10 cellular contexts compared by ENCODE assay signal in the genomic region with DNA sequence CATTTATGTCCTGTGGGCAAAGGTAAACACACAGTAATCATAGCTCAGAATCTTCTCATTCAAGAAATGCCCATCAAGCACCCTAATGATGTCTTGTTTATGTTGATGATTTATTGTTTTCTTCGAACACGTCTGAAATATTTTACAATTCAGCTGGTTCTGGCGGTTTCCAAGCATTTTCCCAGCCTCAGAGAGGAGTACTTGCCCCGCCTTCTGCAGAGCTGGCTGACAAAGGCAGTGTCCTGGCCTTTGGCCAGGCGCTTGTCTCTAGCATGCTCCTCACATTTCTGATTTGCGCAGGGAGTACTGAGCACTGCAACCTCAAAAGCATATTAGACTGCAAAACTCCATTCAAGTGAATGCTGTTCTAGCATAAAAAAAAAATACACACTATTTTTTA.
DNase-seq lines count a peak whose midpoint lies in the region; ATAC-seq and TF ChIP-seq lines count a peak whose summit lies in the region.
"Had no signal": no experiment of that assay in that cellular context is flagged by ENCODE, and none has a peak within 500 bp of the region (broad histone marks: within the 10 kb centered on the region; RNA-seq: fewer than 3 reads in every experiment).

No MANE protein-coding gene starts in this region.

- H3K27me3 Mint-ChIP-seq in activated T-helper 2 cell treated with anti-CD3 and anti-CD28 coated beads, Interferon-gamma antibody, Interleukin-2, Interleukin-4, amounts not matched to agents 10 μg/mL and 5 μg/mL and 100 μg/mL, durations not matched to agents 14 hours and 24 hours and 36 hours (ENCODE audit: low read depth), result no peaks in the 10 kb centered on the region

- H3K9me3 ChIP-seq in HAP-1, result no peaks in the 10 kb centered on the region
- no peaks in the 10 kb centered on the region for H3K9me3 ChIP-seq in psoas muscle

- H3K27ac ChIP-seq in psoas muscle, result no peak overlapping the region

- H3K4me1 Mint-ChIP-seq in activated T-helper 2 cell treated with anti-CD3 and anti-CD28 coated beads, Interferon-gamma antibody, Interleukin-2, Interleukin-4, amounts not matched to agents 10 μg/mL and 5 μg/mL and 100 μg/mL, durations not matched to agents 14 hours and 24 hours and 36 hours (ENCODE audit: low read depth), result no peaks in the 10 kb centered on the region

- H3K36me3 ChIP-seq in HAP-1 (replicated peaks), result no peaks in the 10 kb centered on the region
- H3K36me3 ChIP-seq in psoas muscle (ENCODE audit: insufficient read depth in 1 of 2, low read depth in 1 of 2), result no peaks in the 10 kb centered on the region

- intact Hi-C loops in psoas muscle (cut with DNase I), result no loop called here
- intact Hi-C loops in activated T-helper 2 cell treated with anti-CD3 and anti-CD28 coated beads, Interferon-gamma antibody, Interleukin-2, Interleukin-4, amounts not matched to agents 10 μg/mL and 5 μg/mL and 100 μg/mL, durations not matched to agents 14 hours and 24 hours and 36 hours (cut with micrococcal nuclease), result no loop called here

- no peaks in the 10 kb centered on the region for H3K4me1 ChIP-seq in HAP-1
- no peaks in the 10 kb centered on the region for H3K4me1 ChIP-seq in psoas muscle

- in situ Hi-C loops in HAP-1 (cut with MboI; ENCODE audit: low sequenced_read_pairs), result loop anchor here (25.0 kb wide), 1 partner anchor 192 kb away; no protein-coding TSS in a partner anchor

- ATAC-seq in psoas muscle (no peak), GM21390 (IDR thresholded peaks at IDR 0.05; ENCODE audit: unreplicated experiment) (no peak), GM19452 (IDR thresholded peaks at IDR 0.05; ENCODE audit: unreplicated experiment) (no peak)

- H3K36me3 Mint-ChIP-seq in activated T-helper 2 cell treated with anti-CD3 and anti-CD28 coated beads, Interferon-gamma antibody, Interleukin-2, Interleukin-4, amounts not matched to agents 10 μg/mL and 5 μg/mL and 100 μg/mL, durations not matched to agents 14 hours and 24 hours and 36 hours (ENCODE audit: low read depth), result no peaks in the 10 kb centered on the region

- no peak overlapping the region for H3K4me3 ChIP-seq in HAP-1
- no peak overlapping the region for H3K4me3 ChIP-seq in fibroblast of villous mesenchyme (ENCODE audit: low read depth, low read length)
- H3K4me3 ChIP-seq in psoas muscle, result no peak overlapping the region

- H3K27me3 ChIP-seq in HAP-1 (ENCODE audit: low read depth) (no peaks in the 10 kb centered on the region), psoas muscle (ENCODE audit: insufficient read depth in 3 of 3, low read length in 2 of 3) (no peaks in the 10 kb centered on the region)

- no peak overlapping the region for H3K27ac Mint-ChIP-seq in activated T-helper 2 cell treated with anti-CD3 and anti-CD28 coated beads, Interferon-gamma antibody, Interleukin-2, Interleukin-4, amounts not matched to agents 10 μg/mL and 5 μg/mL and 100 μg/mL, durations not matched to agents 14 hours and 24 hours and 36 hours

- H3K9me3 Mint-ChIP-seq in activated T-helper 2 cell treated with anti-CD3 and anti-CD28 coated beads, Interferon-gamma antibody, Interleukin-2, Interleukin-4, amounts not matched to agents 10 μg/mL and 5 μg/mL and 100 μg/mL, durations not matched to agents 14 hours and 24 hours and 36 hours, result no peaks in the 10 kb centered on the region

- H3K4me3 Mint-ChIP-seq in activated T-helper 2 cell treated with anti-CD3 and anti-CD28 coated beads, Interferon-gamma antibody, Interleukin-2, Interleukin-4, amounts not matched to agents 10 μg/mL and 5 μg/mL and 100 μg/mL, durations not matched to agents 14 hours and 24 hours and 36 hours (ENCODE audit: low read depth), result no peak overlapping the region

- 9 to 19% (median 11%) methylated on average over 6 of the region's 6 CpGs for WGBS in psoas muscle, 3 donors

- DNase-seq in HAP-1 (ENCODE audit: low spot score in 2 of 2) (peak; percentile 23 to 66), NCI-H69 (lab: John Stamatoyannopoulos, UW) (peak; percentile 95), fibroblast of villous mesenchyme (ENCODE audit: low read depth) (peak; percentile 92), psoas muscle (peak; percentile 15 to 63)
- DNase-seq in activated CD4-positive, alpha-beta T cell treated with anti-CD3 and anti-CD28 coated beads for 1 hour, result no peak
- DNase-seq in activated T-helper 2 cell treated with anti-CD3 and anti-CD28 coated beads, Interferon-gamma antibody, Interleukin-2, Interleukin-4, amounts not matched to agents 10 μg/mL and 5 μg/mL and 100 μg/mL, durations not matched to agents 14 hours and 24 hours and 36 hours (ENCODE audit: low spot score), result no peak
- DNase-seq: central memory CD4-positive, alpha-beta T cell; small intestine had no signal

- TF ChIP-seq CTCF in fibroblast of villous mesenchyme (IDR thresholded peaks at IDR 0.05; ENCODE audit: insufficient read depth, low read depth, low read length) (no peak), psoas muscle (IDR thresholded peaks at IDR 0.05) (no peak)

Comparison
In these comparisons a context has a peak if more than half of its experiments do, and no peak if none do; other contexts are left out.
1. DNase-seq: peak in HAP-1 (2 of 2), NCI-H69 (single experiment), fibroblast of villous mesenchyme (single experiment) and psoas muscle (2 of 2); none in activated CD4-positive, alpha-beta T cell treated with anti-CD3 and anti-CD28 coated beads for 1 hour (single experiment) and activated T-helper 2 cell treated with anti-CD3 and anti-CD28 coated beads, Interferon-gamma antibody, Interleukin-2, Interleukin-4, amounts not matched to agents 10 μg/mL and 5 μg/mL and 100 μg/mL, durations not matched to agents 14 hours and 24 hours and 36 hours (single experiment).